ENCODE assay signal across 21 cellular contexts in the genomic region with DNA sequence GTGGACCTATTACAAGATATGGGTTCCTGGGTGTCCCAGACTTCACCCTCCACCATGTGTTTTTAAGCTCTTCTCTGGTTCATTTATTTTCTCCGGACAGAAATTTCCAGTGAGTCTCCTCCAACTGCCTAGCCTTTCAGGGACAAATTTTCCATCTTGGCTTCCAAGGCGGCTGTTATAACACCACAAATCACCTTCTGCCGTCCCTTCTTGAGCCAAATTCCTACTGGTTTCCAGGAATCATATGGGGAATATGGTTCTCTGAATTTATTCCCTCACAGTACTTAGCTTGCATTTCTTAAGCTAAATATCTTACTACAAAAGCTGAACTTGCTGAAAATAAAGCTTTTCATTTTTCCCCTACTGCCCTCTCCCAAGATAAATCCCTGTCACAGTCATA. TPM values are rescaled to one million over a fixed set of nuclear protein-coding genes. Genes with fewer than 3 reads are reported as not detected.
DNase-seq lines count a peak whose midpoint lies in the region; ATAC-seq and TF ChIP-seq lines count a peak whose summit lies in the region.
"Had no signal": no experiment of that assay in that cellular context is flagged by ENCODE, and none has a peak within 500 bp of the region (broad histone marks: within the 10 kb centered on the region; RNA-seq: fewer than 3 reads in every experiment).

No MANE protein-coding gene starts in this region.

- H3K36me3 ChIP-seq in muscle layer of colon (ENCODE audit: insufficient read depth, low read length) = no peaks in the 10 kb centered on the region
- H3K36me3 ChIP-seq: BLaER1 treated with 17β-estradiol and CSF1 and Interleukin-3, amounts not matched to agents 10 nM and 100 nM had no signal

- peaks cover 13% of the 10 kb centered on the region for H3K4me1 ChIP-seq in muscle layer of colon (ENCODE audit: insufficient read depth, low read length)
- H3K4me1 ChIP-seq in foreskin keratinocyte = no peaks in the 10 kb centered on the region
- H3K4me1 ChIP-seq: BLaER1 treated with 17β-estradiol and CSF1 and Interleukin-3, amounts not matched to agents 10 nM and 100 nM; Caco-2 had no signal

- H3K27ac Mint-ChIP-seq in stimulated activated naive B cell treated with anti-CD40 and anti-IgM and Interleukin-4, amounts not matched to agents 10 μg/mL and 1 μg/mL and 100 μg/mL, for 72 hours = no peak overlapping the region
- H3K27ac Mint-ChIP-seq: B cell; CD4-positive, alpha-beta T cell; CD8-positive, alpha-beta T cell had no signal

- DNase-seq in NCI-H446 (lab: John Stamatoyannopoulos, UW) (peak; percentile 5 to 36), cerebellar cortex (ENCODE audit: low spot score) (peak; percentile 29), sciatic nerve (ENCODE audit: low spot score) (no peak), foreskin keratinocyte (no peak), NCI-H128 (lab: John Stamatoyannopoulos, UW; ENCODE audit: unreplicated experiment) (no peak), NCI-H1436 (lab: John Stamatoyannopoulos, UW) (no peak)
- DNase-seq in stimulated activated naive B cell treated with anti-CD40 and anti-IgM and Interleukin-4, amounts not matched to agents 10 μg/mL and 1 μg/mL and 100 μg/mL, for 72 hours = no peak
- DNase-seq: 8988T; AML-193; Caco-2; Calu3; CD4-positive, alpha-beta T cell; CD8-positive, alpha-beta T cell; DMS79 treated with DMSO at 0.1 percent for 48 hours; GDM1 had no signal

- H3K36me3 Mint-ChIP-seq in stimulated activated naive B cell treated with anti-CD40 and anti-IgM and Interleukin-4, amounts not matched to agents 10 μg/mL and 1 μg/mL and 100 μg/mL, for 72 hours = no peaks in the 10 kb centered on the region
- H3K36me3 Mint-ChIP-seq: CD8-positive, alpha-beta T cell had no signal

- H3K27ac ChIP-seq in muscle layer of colon (ENCODE audit: low read depth, low read length) = peak overlapping the region; percentile 32
- no peak overlapping the region for H3K27ac ChIP-seq in foreskin keratinocyte
- H3K27ac ChIP-seq: BLaER1 treated with 17β-estradiol and CSF1 and Interleukin-3, amounts not matched to agents 10 nM and 100 nM; C4-2B had no signal

- intact Hi-C loops in sciatic nerve (cut with DNase I) = loop anchor here (5.0 kb wide), 1 partner anchor 1796 kb away; no protein-coding TSS in a partner anchor

- no peak overlapping the region for H3K9ac ChIP-seq in muscle layer of colon (ENCODE audit: low read length)
- H3K9ac ChIP-seq: BLaER1 treated with 17β-estradiol and CSF1 and Interleukin-3, amounts not matched to agents 10 nM and 100 nM had no signal

- no peak overlapping the region for H3K4me3 ChIP-seq in muscle layer of colon (ENCODE audit: low read depth in 1 of 2, low read length in 2 of 2)
- H3K4me3 ChIP-seq: BLaER1 treated with 17β-estradiol and CSF1 and Interleukin-3, amounts not matched to agents 10 nM and 100 nM; GM12878 had no signal

- no peaks in the 10 kb centered on the region for H3K27me3 Mint-ChIP-seq in stimulated activated naive B cell treated with anti-CD40 and anti-IgM and Interleukin-4, amounts not matched to agents 10 μg/mL and 1 μg/mL and 100 μg/mL, for 72 hours
- H3K27me3 Mint-ChIP-seq: B cell; CD4-positive, alpha-beta T cell had no signal

- TF ChIP-seq CTCF in foreskin keratinocyte (conservative IDR thresholded peaks at IDR 0.05) = no peak

- H3K9me3 ChIP-seq in muscle layer of colon (ENCODE audit: low read length) = no peaks in the 10 kb centered on the region
- H3K9me3 ChIP-seq: Caco-2 had no signal

- ATAC-seq in sciatic nerve (peak; percentile 34), foreskin keratinocyte (no peak)
- ATAC-seq in stimulated activated naive B cell treated with anti-CD40 and anti-IgM and Interleukin-4, amounts not matched to agents 10 μg/mL and 1 μg/mL and 100 μg/mL, for 72 hours (replicated peaks) = no peak
- ATAC-seq: CD8-positive, alpha-beta T cell; GM12878 had no signal

- H3K4me1 Mint-ChIP-seq in stimulated activated naive B cell treated with anti-CD40 and anti-IgM and Interleukin-4, amounts not matched to agents 10 μg/mL and 1 μg/mL and 100 μg/mL, for 72 hours = no peaks in the 10 kb centered on the region
- H3K4me1 Mint-ChIP-seq: B cell had no signal

- H3K9me3 Mint-ChIP-seq in stimulated activated naive B cell treated with anti-CD40 and anti-IgM and Interleukin-4, amounts not matched to agents 10 μg/mL and 1 μg/mL and 100 μg/mL, for 72 hours = peaks cover 0 to 4% of the 10 kb centered on the region in 2 donors
- H3K9me3 Mint-ChIP-seq: CD4-positive, alpha-beta T cell; CD8-positive, alpha-beta T cell had no signal

- H3K4me3 Mint-ChIP-seq in stimulated activated naive B cell treated with anti-CD40 and anti-IgM and Interleukin-4, amounts not matched to agents 10 μg/mL and 1 μg/mL and 100 μg/mL, for 72 hours = no peak overlapping the region
- H3K4me3 Mint-ChIP-seq: B cell; CD4-positive, alpha-beta T cell; CD8-positive, alpha-beta T cell had no signal

- H3K27me3 ChIP-seq in muscle layer of colon (ENCODE audit: control insufficient read depth in 1 of 2, insufficient read depth in 2 of 2, low read length in 2 of 2) (no peaks in the 10 kb centered on the region), foreskin keratinocyte (no peaks in the 10 kb centered on the region)

RNA-seq across cellular contexts. Expression of a gene that starts 18.8 kb away (rescaled TPM):
- 1.9 TPM for total RNA-seq in sciatic nerve
- not detected in 2 replicates for total RNA-seq in foreskin keratinocyte
- polyA plus RNA-seq in foreskin keratinocyte = not detected in 2 replicates
- total RNA-seq: Caco-2, Calu3 had no signal
- polyA plus RNA-seq: BJ had no signal

Comparison
In these comparisons a context has a peak if more than half of its experiments do, and no peak if none do; other contexts are left out.
1. DNase-seq: peak in NCI-H446 (2 of 2) and cerebellar cortex (single experiment); none in sciatic nerve (single experiment), stimulated activated naive B cell treated with anti-CD40 and anti-IgM and Interleukin-4, amounts not matched to agents 10 μg/mL and 1 μg/mL and 100 μg/mL, for 72 hours (single experiment), foreskin keratinocyte (0 of 2), NCI-H128 (single experiment) and NCI-H1436 (single experiment).